ENCODE assay signal across 1 cellular context in the genomic region with DNA sequence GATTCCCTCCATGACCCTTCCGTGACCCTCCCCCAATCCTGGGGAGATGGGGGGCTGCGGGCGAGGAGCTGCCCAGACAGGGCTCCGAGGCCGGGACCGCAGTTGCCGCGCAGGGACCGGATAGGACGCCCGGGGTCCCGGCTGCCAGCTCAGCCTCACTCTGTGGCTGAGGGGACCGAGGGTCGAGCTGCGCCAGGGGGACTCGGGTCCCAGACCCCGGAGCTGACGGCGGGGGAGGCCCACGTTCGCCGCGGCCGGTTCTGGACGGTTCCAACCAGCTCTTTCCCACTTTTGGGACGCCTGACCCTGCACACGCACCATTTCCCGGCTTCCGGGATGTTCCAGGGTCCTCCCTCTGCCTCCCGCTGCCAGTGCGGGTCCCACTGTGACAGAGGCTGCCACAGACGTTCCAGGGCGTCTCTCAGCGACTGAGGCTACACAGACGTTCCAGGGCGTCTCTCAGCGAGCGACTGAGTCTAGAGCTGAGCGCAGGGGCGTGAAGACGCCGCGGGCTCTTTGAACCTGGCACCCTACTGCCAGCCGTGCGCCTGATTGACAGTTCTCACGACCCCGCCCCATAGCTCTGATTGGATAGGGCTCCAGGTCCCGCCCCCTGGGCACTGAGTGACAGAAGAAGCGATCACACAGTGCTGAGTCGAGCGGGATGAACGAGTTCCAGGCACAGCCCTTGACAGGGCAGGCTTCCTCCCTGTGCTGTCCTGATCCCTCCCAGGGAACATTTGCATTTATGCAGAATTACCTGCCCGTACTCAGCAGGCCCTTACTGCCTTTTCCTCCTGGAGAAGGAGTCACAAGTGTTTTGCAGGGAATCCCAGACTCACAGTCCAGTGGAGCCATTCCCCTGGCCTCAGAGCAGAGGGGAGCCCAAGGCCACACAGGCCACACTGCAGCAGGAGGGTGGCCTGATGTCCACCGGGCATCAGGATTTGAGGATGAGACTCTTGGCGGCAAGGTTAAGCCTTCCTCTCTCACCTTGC.
TF ChIP-seq lines count a peak whose summit lies in the region.

A gene (minus strand): TSS at position 472 of the 998 bp plus-strand sequence. CDS start 151 bp downstream, at position 321.

TF ChIP-seq in K562, 482 proteins besides CTCF, POLR2A, EP300 and RAD21 (continued from another document):
- TF ChIP-seq, protein P1, sequence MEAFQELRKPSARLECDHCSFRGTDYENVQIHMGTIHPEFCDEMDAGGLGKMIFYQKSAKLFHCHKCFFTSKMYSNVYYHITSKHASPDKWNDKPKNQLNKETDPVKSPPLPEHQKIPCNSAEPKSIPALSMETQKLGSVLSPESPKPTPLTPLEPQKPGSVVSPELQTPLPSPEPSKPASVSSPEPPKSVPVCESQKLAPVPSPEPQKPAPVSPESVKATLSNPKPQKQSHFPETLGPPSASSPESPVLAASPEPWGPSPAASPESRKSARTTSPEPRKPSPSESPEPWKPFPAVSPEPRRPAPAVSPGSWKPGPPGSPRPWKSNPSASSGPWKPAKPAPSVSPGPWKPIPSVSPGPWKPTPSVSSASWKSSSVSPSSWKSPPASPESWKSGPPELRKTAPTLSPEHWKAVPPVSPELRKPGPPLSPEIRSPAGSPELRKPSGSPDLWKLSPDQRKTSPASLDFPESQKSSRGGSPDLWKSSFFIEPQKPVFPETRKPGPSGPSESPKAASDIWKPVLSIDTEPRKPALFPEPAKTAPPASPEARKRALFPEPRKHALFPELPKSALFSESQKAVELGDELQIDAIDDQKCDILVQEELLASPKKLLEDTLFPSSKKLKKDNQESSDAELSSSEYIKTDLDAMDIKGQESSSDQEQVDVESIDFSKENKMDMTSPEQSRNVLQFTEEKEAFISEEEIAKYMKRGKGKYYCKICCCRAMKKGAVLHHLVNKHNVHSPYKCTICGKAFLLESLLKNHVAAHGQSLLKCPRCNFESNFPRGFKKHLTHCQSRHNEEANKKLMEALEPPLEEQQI (IDR thresholded peaks at IDR 0.05): no peak
- TF ChIP-seq GABPB2 (CRISPR knock-in tag; conservative IDR thresholded peaks at IDR 0.05) (no peak), HCFC1 (IDR thresholded peaks at IDR 0.05; ENCODE audit: low read depth, low read length) (no peak), ZFP1 (CRISPR knock-in tag; IDR thresholded peaks at IDR 0.05) (no peak), FOS (IDR thresholded peaks at IDR 0.05; ENCODE audit: extremely low read depth, insufficient read length) (peak; percentile 69), ZNF217 (CRISPR knock-in tag; IDR thresholded peaks at IDR 0.05) (no peak), NFYB (IDR thresholded peaks at IDR 0.05; ENCODE audit: extremely low read depth, insufficient read length) (peak; percentile 93), SP1 (CRISPR knock-in tag; IDR thresholded peaks at IDR 0.05) (peak; percentile 72), MBD2 (IDR thresholded peaks at IDR 0.05; ENCODE audit: borderline replicate concordance, low read depth) (0 out of 2 replicates have a peak, but pooled peaks have one; percentile 43), RBFOX2 (IDR thresholded peaks at IDR 0.05; ENCODE audit: low read depth, low read length) (peak; percentile 67), ZNF778 (CRISPR knock-in tag; IDR thresholded peaks at IDR 0.05) (no peak), NFIC (IDR thresholded peaks at IDR 0.05) (no peak), SIN3B (IDR thresholded peaks at IDR 0.05; ENCODE audit: low read depth) (no peak), RUNX1 (IDR thresholded peaks at IDR 0.05; ENCODE audit: low read depth) (no peak), GABPB1 (CRISPR knock-in tag; IDR thresholded peaks at IDR 0.05) (peak; percentile 45; the same call in 1 of the 2 replicates), ELF2 (CRISPR knock-in tag; IDR thresholded peaks at IDR 0.05) (no peak), TARDBP (IDR thresholded peaks at IDR 0.05) (no peak), NRF1 (conservative IDR thresholded peaks at IDR 0.05 in 1 of 2, IDR thresholded peaks at IDR 0.05 in 1 of 2) (peak; percentile 35 to 57; a peak in 3 of 4 replicates), POLR2G (IDR thresholded peaks at IDR 0.05; ENCODE audit: low read depth, low read length) (peak; percentile 73)
- TF ChIP-seq, protein P2, sequence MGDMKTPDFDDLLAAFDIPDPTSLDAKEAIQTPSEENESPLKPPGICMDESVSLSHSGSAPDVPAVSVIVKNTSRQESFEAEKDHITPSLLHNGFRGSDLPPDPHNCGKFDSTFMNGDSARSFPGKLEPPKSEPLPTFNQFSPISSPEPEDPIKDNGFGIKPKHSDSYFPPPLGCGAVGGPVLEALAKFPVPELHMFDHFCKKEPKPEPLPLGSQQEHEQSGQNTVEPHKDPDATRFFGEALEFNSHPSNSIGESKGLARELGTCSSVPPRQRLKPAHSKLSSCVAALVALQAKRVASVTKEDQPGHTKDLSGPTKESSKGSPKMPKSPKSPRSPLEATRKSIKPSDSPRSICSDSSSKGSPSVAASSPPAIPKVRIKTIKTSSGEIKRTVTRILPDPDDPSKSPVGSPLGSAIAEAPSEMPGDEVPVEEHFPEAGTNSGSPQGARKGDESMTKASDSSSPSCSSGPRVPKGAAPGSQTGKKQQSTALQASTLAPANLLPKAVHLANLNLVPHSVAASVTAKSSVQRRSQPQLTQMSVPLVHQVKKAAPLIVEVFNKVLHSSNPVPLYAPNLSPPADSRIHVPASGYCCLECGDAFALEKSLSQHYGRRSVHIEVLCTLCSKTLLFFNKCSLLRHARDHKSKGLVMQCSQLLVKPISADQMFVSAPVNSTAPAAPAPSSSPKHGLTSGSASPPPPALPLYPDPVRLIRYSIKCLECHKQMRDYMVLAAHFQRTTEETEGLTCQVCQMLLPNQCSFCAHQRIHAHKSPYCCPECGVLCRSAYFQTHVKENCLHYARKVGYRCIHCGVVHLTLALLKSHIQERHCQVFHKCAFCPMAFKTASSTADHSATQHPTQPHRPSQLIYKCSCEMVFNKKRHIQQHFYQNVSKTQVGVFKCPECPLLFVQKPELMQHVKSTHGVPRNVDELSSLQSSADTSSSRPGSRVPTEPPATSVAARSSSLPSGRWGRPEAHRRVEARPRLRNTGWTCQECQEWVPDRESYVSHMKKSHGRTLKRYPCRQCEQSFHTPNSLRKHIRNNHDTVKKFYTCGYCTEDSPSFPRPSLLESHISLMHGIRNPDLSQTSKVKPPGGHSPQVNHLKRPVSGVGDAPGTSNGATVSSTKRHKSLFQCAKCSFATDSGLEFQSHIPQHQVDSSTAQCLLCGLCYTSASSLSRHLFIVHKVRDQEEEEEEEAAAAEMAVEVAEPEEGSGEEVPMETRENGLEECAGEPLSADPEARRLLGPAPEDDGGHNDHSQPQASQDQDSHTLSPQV (IDR thresholded peaks at IDR 0.05): no peak
- TF ChIP-seq, protein P3, sequence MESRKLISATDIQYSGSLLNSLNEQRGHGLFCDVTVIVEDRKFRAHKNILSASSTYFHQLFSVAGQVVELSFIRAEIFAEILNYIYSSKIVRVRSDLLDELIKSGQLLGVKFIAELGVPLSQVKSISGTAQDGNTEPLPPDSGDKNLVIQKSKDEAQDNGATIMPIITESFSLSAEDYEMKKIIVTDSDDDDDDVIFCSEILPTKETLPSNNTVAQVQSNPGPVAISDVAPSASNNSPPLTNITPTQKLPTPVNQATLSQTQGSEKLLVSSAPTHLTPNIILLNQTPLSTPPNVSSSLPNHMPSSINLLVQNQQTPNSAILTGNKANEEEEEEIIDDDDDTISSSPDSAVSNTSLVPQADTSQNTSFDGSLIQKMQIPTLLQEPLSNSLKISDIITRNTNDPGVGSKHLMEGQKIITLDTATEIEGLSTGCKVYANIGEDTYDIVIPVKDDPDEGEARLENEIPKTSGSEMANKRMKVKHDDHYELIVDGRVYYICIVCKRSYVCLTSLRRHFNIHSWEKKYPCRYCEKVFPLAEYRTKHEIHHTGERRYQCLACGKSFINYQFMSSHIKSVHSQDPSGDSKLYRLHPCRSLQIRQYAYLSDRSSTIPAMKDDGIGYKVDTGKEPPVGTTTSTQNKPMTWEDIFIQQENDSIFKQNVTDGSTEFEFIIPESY (CRISPR knock-in tag; IDR thresholded peaks at IDR 0.05): 0 out of 2 replicates have a peak, but pooled peaks have one; percentile 11
- TF ChIP-seq, protein P4, sequence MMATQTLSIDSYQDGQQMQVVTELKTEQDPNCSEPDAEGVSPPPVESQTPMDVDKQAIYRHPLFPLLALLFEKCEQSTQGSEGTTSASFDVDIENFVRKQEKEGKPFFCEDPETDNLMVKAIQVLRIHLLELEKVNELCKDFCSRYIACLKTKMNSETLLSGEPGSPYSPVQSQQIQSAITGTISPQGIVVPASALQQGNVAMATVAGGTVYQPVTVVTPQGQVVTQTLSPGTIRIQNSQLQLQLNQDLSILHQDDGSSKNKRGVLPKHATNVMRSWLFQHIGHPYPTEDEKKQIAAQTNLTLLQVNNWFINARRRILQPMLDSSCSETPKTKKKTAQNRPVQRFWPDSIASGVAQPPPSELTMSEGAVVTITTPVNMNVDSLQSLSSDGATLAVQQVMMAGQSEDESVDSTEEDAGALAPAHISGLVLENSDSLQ (IDR thresholded peaks at IDR 0.05): peak; percentile 99
- TF ChIP-seq, protein P5, sequence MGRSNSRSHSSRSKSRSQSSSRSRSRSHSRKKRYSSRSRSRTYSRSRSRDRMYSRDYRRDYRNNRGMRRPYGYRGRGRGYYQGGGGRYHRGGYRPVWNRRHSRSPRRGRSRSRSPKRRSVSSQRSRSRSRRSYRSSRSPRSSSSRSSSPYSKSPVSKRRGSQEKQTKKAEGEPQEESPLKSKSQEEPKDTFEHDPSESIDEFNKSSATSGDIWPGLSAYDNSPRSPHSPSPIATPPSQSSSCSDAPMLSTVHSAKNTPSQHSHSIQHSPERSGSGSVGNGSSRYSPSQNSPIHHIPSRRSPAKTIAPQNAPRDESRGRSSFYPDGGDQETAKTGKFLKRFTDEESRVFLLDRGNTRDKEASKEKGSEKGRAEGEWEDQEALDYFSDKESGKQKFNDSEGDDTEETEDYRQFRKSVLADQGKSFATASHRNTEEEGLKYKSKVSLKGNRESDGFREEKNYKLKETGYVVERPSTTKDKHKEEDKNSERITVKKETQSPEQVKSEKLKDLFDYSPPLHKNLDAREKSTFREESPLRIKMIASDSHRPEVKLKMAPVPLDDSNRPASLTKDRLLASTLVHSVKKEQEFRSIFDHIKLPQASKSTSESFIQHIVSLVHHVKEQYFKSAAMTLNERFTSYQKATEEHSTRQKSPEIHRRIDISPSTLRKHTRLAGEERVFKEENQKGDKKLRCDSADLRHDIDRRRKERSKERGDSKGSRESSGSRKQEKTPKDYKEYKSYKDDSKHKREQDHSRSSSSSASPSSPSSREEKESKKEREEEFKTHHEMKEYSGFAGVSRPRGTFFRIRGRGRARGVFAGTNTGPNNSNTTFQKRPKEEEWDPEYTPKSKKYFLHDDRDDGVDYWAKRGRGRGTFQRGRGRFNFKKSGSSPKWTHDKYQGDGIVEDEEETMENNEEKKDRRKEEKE (IDR thresholded peaks at IDR 0.05; ENCODE audit: borderline replicate concordance in 1 of 2, control insufficient read depth in 1 of 2, low read depth in 2 of 2, low read length in 1 of 2): no peak
